In the genomic region with DNA sequence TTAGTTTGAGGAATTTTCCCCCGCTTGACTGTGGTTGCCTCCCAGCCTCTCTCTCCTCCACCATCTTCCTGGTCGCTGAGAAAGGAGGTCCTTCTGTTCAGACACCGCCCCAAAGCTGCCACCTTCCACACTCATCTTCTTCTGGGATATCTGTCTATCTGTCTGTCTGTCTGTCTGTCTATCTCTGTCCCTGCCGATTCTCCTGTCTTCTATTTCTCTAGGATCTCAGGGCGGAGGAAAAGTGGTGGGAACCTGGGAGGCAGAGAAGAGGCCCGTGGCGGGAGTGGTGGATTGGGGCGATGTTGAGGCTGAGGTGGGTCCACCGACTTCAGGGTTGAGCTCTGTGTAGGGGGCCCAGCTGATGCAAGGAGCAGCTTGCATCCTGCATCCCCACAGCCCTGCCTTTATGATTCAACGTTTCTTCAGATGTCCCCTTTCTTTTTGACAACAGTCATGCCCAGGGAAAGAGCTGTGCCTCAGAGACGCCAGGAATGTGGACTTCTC, we compare ENCODE assay signal across 11 cellular contexts.
A peak's percentile ranks its signal among the peaks of the same experiment; 100 is the strongest.
DNase-seq lines count a peak whose midpoint lies in the region; ATAC-seq and TF ChIP-seq lines count a peak whose summit lies in the region.
"Had no signal": no experiment of that assay in that cellular context is flagged by ENCODE, and none has a peak within 500 bp of the region (broad histone marks: within the 10 kb centered on the region; RNA-seq: fewer than 3 reads in every experiment).

No MANE protein-coding gene starts in this region.

- intact Hi-C loops in natural killer cell (cut with micrococcal nuclease): loop anchor here (10.0 kb wide), 1 partner anchor 375 kb away; no protein-coding TSS in a partner anchor

- no peaks in the 10 kb centered on the region for H4K20me1 ChIP-seq in MM.1S (ENCODE audit: insufficient read depth, low read length)

- peaks cover 0 to 10% (median 10%) of the 10 kb centered on the region in 5 experiments for H3K9me3 Mint-ChIP-seq in brain
- peaks cover 6 to 11% of the 10 kb centered on the region in 2 donors for H3K9me3 Mint-ChIP-seq in natural killer cell

- no peak overlapping the region for H3K27ac ChIP-seq in MM.1S (ENCODE audit: low read length)

- H3K27me3 Mint-ChIP-seq in brain (peaks cover 99% of the 10 kb centered on the region), natural killer cell (ENCODE audit: low read depth in 2 of 2) (peaks cover 67 to 86% of the 10 kb centered on the region in 2 donors)

- H3K27me3 ChIP-seq in MM.1S (replicated peaks; ENCODE audit: insufficient read depth, low read length): no peaks in the 10 kb centered on the region; the same call in 1 of the 2 replicates

- no peak overlapping the region for H2AFZ ChIP-seq in MM.1S (ENCODE audit: low read length)

- ATAC-seq in natural killer cell (no peak), HG03521 (IDR thresholded peaks at IDR 0.05; ENCODE audit: unreplicated experiment) (no peak)

- peak overlapping the region; percentile 49; the same call in 1 of the 2 replicates for H3K4me2 ChIP-seq in MM.1S (ENCODE audit: low read depth, low read length)

- H3K4me3 Mint-ChIP-seq in brain (peak overlapping the region; percentile 70 to 88 (median 83)), natural killer cell (peak overlapping the region; percentile 21)

- H3K4me3 ChIP-seq in MM.1S (ENCODE audit: low read length): no peak overlapping the region

- no peaks in the 10 kb centered on the region for H3K4me1 ChIP-seq in MM.1S (ENCODE audit: low read length)

- H3K4me1 Mint-ChIP-seq in brain (peaks cover 60% of the 10 kb centered on the region), natural killer cell (peaks cover 31 to 33% of the 10 kb centered on the region in 2 donors)

- H3K9me3 ChIP-seq in MM.1S (replicated peaks; ENCODE audit: insufficient read depth, low read length): no peaks in the 10 kb centered on the region

- peak overlapping the region in 2 of 5 experiments; percentile 43 to 79 for H3K27ac Mint-ChIP-seq in brain
- peak overlapping the region in 1 of 2 donors; percentile 77 for H3K27ac Mint-ChIP-seq in natural killer cell

- DNase-seq in DMS 273 (lab: John Stamatoyannopoulos, UW; ENCODE audit: unreplicated experiment) (peak; percentile 62), DMS 273 treated with DMSO at 0.1 percent for 48 hours (lab: John Stamatoyannopoulos, UW) (no peak), MM.1S (no peak), natural killer cell (no peak), AG08395 (ENCODE audit: low spot score) (no peak)
- DNase-seq in stimulated activated CD4-positive, alpha-beta T cell treated with anti-CD3 and anti-CD28 coated beads, Interleukin-2, amount 100 ng/mL, for 24 hours: no peak
- DNase-seq: 8988T; central memory CD4-positive, alpha-beta T cell; NCI-H1092 had no signal

- H3K9me2 ChIP-seq in MM.1S (replicated peaks; ENCODE audit: insufficient read depth, low read length): no peaks in the 10 kb centered on the region

- no peaks in the 10 kb centered on the region for H3K36me3 Mint-ChIP-seq in brain
- H3K36me3 Mint-ChIP-seq in natural killer cell: peaks cover 48% of the 10 kb centered on the region

- H3F3A ChIP-seq in MM.1S (ENCODE audit: insufficient read depth, low read length): peaks cover 11% of the 10 kb centered on the region; the same call in 1 of the 2 replicates

- no peaks in the 10 kb centered on the region for H3K36me3 ChIP-seq in MM.1S (replicated peaks; ENCODE audit: insufficient read depth, low read length)

- TF ChIP-seq CTCF in MM.1S (IDR thresholded peaks at IDR 0.05; ENCODE audit: low read length): no peak
- no peak for TF ChIP-seq CTCF in brain (conservative IDR thresholded peaks at IDR 0.05)
- TF ChIP-seq CTCF in natural killer cell (IDR thresholded peaks at IDR 0.05): no peak

- H3K79me2 ChIP-seq in MM.1S (ENCODE audit: low read length): no peaks in the 10 kb centered on the region

- H3K9ac ChIP-seq in MM.1S (ENCODE audit: low read length): no peak overlapping the region
